Comparison of ENCODE assay signal across 20 cellular contexts in genomic region chr11:1509626-1510255, GRCh38. TPM values are rescaled to one million over a fixed set of nuclear protein-coding genes. Genes with fewer than 3 reads are reported as not detected.
DNase-seq lines count a peak whose midpoint lies in the region; ATAC-seq and TF ChIP-seq lines count a peak whose summit lies in the region.
"Had no signal": no experiment of that assay in that cellular context is flagged by ENCODE, and none has a peak within 500 bp of the region (broad histone marks: within the 10 kb centered on the region; RNA-seq: fewer than 3 reads in every experiment).

No MANE protein-coding gene starts in this region.

- no peak overlapping the region for H3K14ac ChIP-seq in H9 (ENCODE audit: insufficient read depth, low read length)

- no CpG with 5 or more reads among the region's 20 CpGs for WGBS in H9 (ENCODE audit: extremely low coverage, insufficient read length, low lambda C conversion rate)

- H3K27me3 ChIP-seq in H9 (ENCODE audit: insufficient read depth, low read length) (no peaks in the 10 kb centered on the region), neural progenitor cell (no peaks in the 10 kb centered on the region)
- H3K27me3 ChIP-seq: MG63 had no signal

- ATAC-seq in stimulated activated memory B cell treated with anti-CD40 and anti-IgM and Interleukin-4, amounts not matched to agents 10 μg/mL and 1 μg/mL and 100 μg/mL, for 72 hours, result no peak
- ATAC-seq in GM21825 (IDR thresholded peaks at IDR 0.05; ENCODE audit: unreplicated experiment), result no peak

- H3K4me1 ChIP-seq in H9 (ENCODE audit: insufficient read depth, low read length) (peaks cover 5% of the 10 kb centered on the region; the same call in 1 of the 2 replicates), neural progenitor cell (peaks cover 24% of the 10 kb centered on the region)
- H3K4me1 ChIP-seq: Caco-2 had no signal

- H3K36me3 ChIP-seq in neural progenitor cell, result no peaks in the 10 kb centered on the region
- H3K36me3 ChIP-seq: MG63 had no signal

- no peak for DNase-seq in activated T-cell treated with anti-CD3 and anti-CD28 coated beads, Interleukin-2, amount 50 U/mL, for 24 hours
- no peak for DNase-seq in activated T-cell treated with anti-CD3 and anti-CD28 coated beads, Interleukin-2, amount 50 U/mL, for 1 hour
- no peak for DNase-seq in H9
- peak; percentile 16 for DNase-seq in choroid plexus epithelial cell (ENCODE audit: low read depth)
- DNase-seq in neural progenitor cell (ENCODE audit: low spot score), result no peak
- no peak for DNase-seq in NCI-H187 treated with DMSO at 0.1 percent for 48 hours (lab: John Stamatoyannopoulos, UW)
- DNase-seq: Caco-2, H7, KG1, MG63, NCI-H1092 treated with DMSO at 0.1 percent for 48 hours, NCI-H1694 treated with DMSO at 0.1 percent for 48 hours, NCI-H2171, NCI-H446 treated with DMSO at 0.1 percent for 48 hours, NCI-H774, PC-9 had no signal

- H4K5ac ChIP-seq in H9 (ENCODE audit: insufficient read length, low read depth, low read length), result no peak overlapping the region

- H4K20me1 ChIP-seq in H9 (ENCODE audit: control insufficient read depth, insufficient read depth, insufficient read length) (no peaks in the 10 kb centered on the region), neural progenitor cell (ENCODE audit: low read depth) (peaks cover 53% of the 10 kb centered on the region)

- H3K4ac ChIP-seq in H9 (ENCODE audit: low read depth, low read length), result no peak overlapping the region

- H3K36me3 Mint-ChIP-seq in activated T-cell treated with anti-CD3 and anti-CD28 coated beads, Interleukin-2, amount 50 U/mL, for 24 hours (ENCODE audit: low read depth), result peaks cover 4% of the 10 kb centered on the region
- H3K36me3 Mint-ChIP-seq in H9 (ENCODE audit: insufficient read depth in 1 of 3, low read depth in 3 of 3), result no peaks in the 10 kb centered on the region
- no peaks in the 10 kb centered on the region for H3K36me3 Mint-ChIP-seq in neural progenitor cell
- peaks cover 7% of the 10 kb centered on the region for H3K36me3 Mint-ChIP-seq in stimulated activated memory B cell treated with anti-CD40 and anti-IgM and Interleukin-4, amounts not matched to agents 10 μg/mL and 1 μg/mL and 100 μg/mL, for 72 hours

- H2BK120ac ChIP-seq in H9 (ENCODE audit: low read depth, low read length, poor library complexity, severe bottlenecking), result no peak overlapping the region

- H3K9ac ChIP-seq in H9 (ENCODE audit: extremely low read depth, insufficient read length, low read length) (no peak overlapping the region), neural progenitor cell (no peak overlapping the region)

- no peaks in the 10 kb centered on the region for H3K79me1 ChIP-seq in H9 (ENCODE audit: insufficient read depth, low read depth, low read length, poor library complexity, severe bottlenecking)

- H3K79me2 ChIP-seq in H9 (ENCODE audit: insufficient read depth, low read length) (no peaks in the 10 kb centered on the region; the same call in 1 of the 2 replicates), neural progenitor cell (ENCODE audit: low read depth) (peaks cover 29% of the 10 kb centered on the region)

- no peak overlapping the region for H2AFZ ChIP-seq in H9 (ENCODE audit: low read length)
- H2AFZ ChIP-seq in neural progenitor cell (replicated peaks), result no peak overlapping the region
- H2AFZ ChIP-seq: PC-9 had no signal

- no peaks in the 10 kb centered on the region for H3K23me2 ChIP-seq in H9 (ENCODE audit: insufficient read length, low read depth, low read length, poor library complexity, severe bottlenecking)

- no peak for TF ChIP-seq CTCF in H9 (conservative IDR thresholded peaks at IDR 0.05)
- no peak for TF ChIP-seq CTCF in choroid plexus epithelial cell (conservative IDR thresholded peaks at IDR 0.05; ENCODE audit: low read depth, low read length)
- no peak for TF ChIP-seq CTCF in neural progenitor cell (IDR thresholded peaks at IDR 0.05)

- H3K18ac ChIP-seq in H9 (ENCODE audit: insufficient read length, low read depth, low read length), result no peak overlapping the region

- H2BK15ac ChIP-seq in H9 (ENCODE audit: low read depth, low read length), result no peak overlapping the region

- no peak overlapping the region for H2BK20ac ChIP-seq in H9 (ENCODE audit: low read depth, low read length, poor library complexity, severe bottlenecking)

- H3K4me3 Mint-ChIP-seq in activated T-cell treated with anti-CD3 and anti-CD28 coated beads, Interleukin-2, amount 50 U/mL, for 24 hours, result no peak overlapping the region
- H3K4me3 Mint-ChIP-seq in H9 (no peak overlapping the region), neural progenitor cell (no peak overlapping the region)
- no peak overlapping the region for H3K4me3 Mint-ChIP-seq in stimulated activated memory B cell treated with anti-CD40 and anti-IgM and Interleukin-4, amounts not matched to agents 10 μg/mL and 1 μg/mL and 100 μg/mL, for 72 hours
- H3K4me3 Mint-ChIP-seq: CD14-positive monocyte had no signal

- no peak overlapping the region for H3T11ph ChIP-seq in H9 (ENCODE audit: low read length)

- no peak overlapping the region for H3K27ac ChIP-seq in H9 (ENCODE audit: insufficient read length, low read depth, low read length)
- H3K27ac ChIP-seq in neural progenitor cell, result no peak overlapping the region
- H3K27ac ChIP-seq: 22Rv1, PC-9 had no signal

- no peak overlapping the region for H2AK5ac ChIP-seq in H9 (ENCODE audit: insufficient read length, low read length)

- no peak overlapping the region for H3K56ac ChIP-seq in H9 (ENCODE audit: insufficient read length, low read depth, low read length)

- H2BK5ac ChIP-seq in H9 (ENCODE audit: insufficient read length, low read length), result no peak overlapping the region

- H3K23ac ChIP-seq in H9 (ENCODE audit: insufficient read length, low read depth, low read length), result no peak overlapping the region

- H4K91ac ChIP-seq in H9 (ENCODE audit: insufficient read length, low read depth, low read length), result no peak overlapping the region

- no peaks in the 10 kb centered on the region for H3K27me3 Mint-ChIP-seq in activated T-cell treated with anti-CD3 and anti-CD28 coated beads, Interleukin-2, amount 50 U/mL, for 24 hours
- H3K27me3 Mint-ChIP-seq in H9 (ENCODE audit: low read depth) (no peaks in the 10 kb centered on the region), neural progenitor cell (ENCODE audit: insufficient read depth, low read depth) (peaks cover 2% of the 10 kb centered on the region)
- no peaks in the 10 kb centered on the region for H3K27me3 Mint-ChIP-seq in stimulated activated memory B cell treated with anti-CD40 and anti-IgM and Interleukin-4, amounts not matched to agents 10 μg/mL and 1 μg/mL and 100 μg/mL, for 72 hours

- no peak overlapping the region for H4K8ac ChIP-seq in H9 (replicated peaks; ENCODE audit: insufficient read length, low read depth, low read length)

- peak overlapping the region; percentile 17 for H3K27ac Mint-ChIP-seq in activated T-cell treated with anti-CD3 and anti-CD28 coated beads, Interleukin-2, amount 50 U/mL, for 24 hours
- H3K27ac Mint-ChIP-seq in H9 (peak overlapping the region in 2 of 3 experiments; percentile 8 to 81; a peak in 2 of 7 replicates), neural progenitor cell (peak overlapping the region; percentile 0)
- H3K27ac Mint-ChIP-seq in stimulated activated memory B cell treated with anti-CD40 and anti-IgM and Interleukin-4, amounts not matched to agents 10 μg/mL and 1 μg/mL and 100 μg/mL, for 72 hours, result no peak overlapping the region
- H3K27ac Mint-ChIP-seq: CD14-positive monocyte had no signal

- peaks cover 9% of the 10 kb centered on the region for H3F3A ChIP-seq in neural progenitor cell (ENCODE audit: low read depth)

- peaks cover 61% of the 10 kb centered on the region for H3K4me1 Mint-ChIP-seq in activated T-cell treated with anti-CD3 and anti-CD28 coated beads, Interleukin-2, amount 50 U/mL, for 24 hours (ENCODE audit: low read depth)
- peaks cover 22 to 53% of the 10 kb centered on the region in 2 experiments for H3K4me1 Mint-ChIP-seq in H9
- peaks cover 33% of the 10 kb centered on the region for H3K4me1 Mint-ChIP-seq in neural progenitor cell
- H3K4me1 Mint-ChIP-seq in stimulated activated memory B cell treated with anti-CD40 and anti-IgM and Interleukin-4, amounts not matched to agents 10 μg/mL and 1 μg/mL and 100 μg/mL, for 72 hours, result peaks cover 67% of the 10 kb centered on the region

- no peak overlapping the region for H3K4me3 ChIP-seq in choroid plexus epithelial cell (ENCODE audit: low read depth, low read length)
- H3K4me3 ChIP-seq in neural progenitor cell, result no peak overlapping the region
- H3K4me3 ChIP-seq: MG63, PC-9 had no signal

- H2BK12ac ChIP-seq in H9 (ENCODE audit: insufficient read length, low read depth, low read length), result no peak overlapping the region

- H3K9me3 ChIP-seq in H9 (ENCODE audit: control insufficient read depth, low read depth, low read length), result no peaks in the 10 kb centered on the region
- no peaks in the 10 kb centered on the region for H3K9me3 ChIP-seq in neural progenitor cell (ENCODE audit: low read depth)
- H3K9me3 ChIP-seq: Caco-2, MG63 had no signal

- H3K9me3 Mint-ChIP-seq in activated T-cell treated with anti-CD3 and anti-CD28 coated beads, Interleukin-2, amount 50 U/mL, for 24 hours, result no peaks in the 10 kb centered on the region
- H3K9me3 Mint-ChIP-seq in H9 (no peaks in the 10 kb centered on the region), neural progenitor cell (no peaks in the 10 kb centered on the region)
- no peaks in the 10 kb centered on the region for H3K9me3 Mint-ChIP-seq in stimulated activated memory B cell treated with anti-CD40 and anti-IgM and Interleukin-4, amounts not matched to agents 10 μg/mL and 1 μg/mL and 100 μg/mL, for 72 hours
- H3K9me3 Mint-ChIP-seq: CD14-positive monocyte had no signal

- H3K4me2 ChIP-seq in H9 (ENCODE audit: insufficient read depth, insufficient read length, low read length), result no peak overlapping the region
- no peak overlapping the region for H3K4me2 ChIP-seq in neural progenitor cell
- H3K4me2 ChIP-seq: PC-9 had no signal

RNA-seq across cellular contexts. Expression of gene MOB2, which starts 23.2 kb away (rescaled TPM):
- 22.7 and 24.2 TPM in 2 replicates for total RNA-seq in H9 (2021)
- 8.0 and 17.6 TPM in 2 replicates for total RNA-seq in neural progenitor cell (ENCODE audit: low replicate concordance)
